Comparison of ENCODE assay signal across 1 cellular context in genomic region chr17:53924530-53925455, GRCh38.
TF ChIP-seq lines count a peak whose summit lies in the region.

No MANE protein-coding gene starts in this region.

TF ChIP-seq in HepG2, 621 proteins besides CTCF, POLR2A, EP300 and RAD21 (continued from another document and continues in another):
- peak; percentile 90 for TF ChIP-seq CBFB (CRISPR knock-in tag; IDR thresholded peaks at IDR 0.05)
- TF ChIP-seq GLI4 (CRISPR knock-in tag; IDR thresholded peaks at IDR 0.05; ENCODE audit: borderline replicate concordance), result no peak
- peak; percentile 98 for TF ChIP-seq CEBPB (IDR thresholded peaks at IDR 0.05; ENCODE audit: borderline replicate concordance, low read depth, low read length)
- TF ChIP-seq RERE (CRISPR knock-in tag; IDR thresholded peaks at IDR 0.05; ENCODE audit: low read depth), result peak; percentile 90
- TF ChIP-seq PPARG (CRISPR knock-in tag; conservative IDR thresholded peaks at IDR 0.05), result peak; percentile 96
- 0 out of 2 replicates have a peak, but pooled peaks have one; percentile 64 for TF ChIP-seq KLF6 (CRISPR knock-in tag; IDR thresholded peaks at IDR 0.05)
- peak; percentile 87; the same call in 1 of the 2 replicates for TF ChIP-seq ZBTB20 (CRISPR knock-in tag; IDR thresholded peaks at IDR 0.05; ENCODE audit: borderline replicate concordance, low read depth)
- TF ChIP-seq HOXD1 (CRISPR knock-in tag; IDR thresholded peaks at IDR 0.05), result peak; percentile 81
- TF ChIP-seq CENPT (CRISPR knock-in tag; IDR thresholded peaks at IDR 0.05; ENCODE audit: low read depth), result no peak
- TF ChIP-seq U2AF2 (IDR thresholded peaks at IDR 0.05; ENCODE audit: low read depth, low read length), result 0 out of 2 replicates have a peak, but pooled peaks have one; percentile 35
- peak; percentile 37; the same call in 1 of the 2 replicates for TF ChIP-seq KMT2B (CRISPR knock-in tag; IDR thresholded peaks at IDR 0.05)
- TF ChIP-seq ZNF329 (CRISPR knock-in tag; IDR thresholded peaks at IDR 0.05; ENCODE audit: low read depth), result 0 out of 2 replicates have a peak, but pooled peaks have one; percentile 71
- TF ChIP-seq ELF4 (CRISPR knock-in tag; IDR thresholded peaks at IDR 0.05; ENCODE audit: borderline replicate concordance), result no peak
- TF ChIP-seq TBX2 (CRISPR knock-in tag; IDR thresholded peaks at IDR 0.05; ENCODE audit: borderline replicate concordance), result peak; percentile 78
- TF ChIP-seq HNRNPUL1 (IDR thresholded peaks at IDR 0.05; ENCODE audit: low read depth, low read length), result 0 out of 2 replicates have a peak, but pooled peaks have one; percentile 15
- no peak for TF ChIP-seq ZNF703 (CRISPR knock-in tag; IDR thresholded peaks at IDR 0.05; ENCODE audit: borderline replicate concordance)
- peak; percentile 21; the same call in 1 of the 2 replicates for TF ChIP-seq GABPB1 (CRISPR knock-in tag; IDR thresholded peaks at IDR 0.05)
- peak; percentile 76; the same call in 1 of the 2 replicates for TF ChIP-seq SSRP1 (CRISPR knock-in tag; IDR thresholded peaks at IDR 0.05)
- no peak for TF ChIP-seq ZNF816 (CRISPR knock-in tag; IDR thresholded peaks at IDR 0.05; ENCODE audit: borderline replicate concordance)
- TF ChIP-seq ZNF574 (CRISPR knock-in tag; IDR thresholded peaks at IDR 0.05), result peak; percentile 53; the same call in 1 of the 2 replicates
- no peak for TF ChIP-seq SOX6 (IDR thresholded peaks at IDR 0.05)
- peak; percentile 99 for TF ChIP-seq SOX6 (CRISPR knock-in tag; IDR thresholded peaks at IDR 0.05)
- TF ChIP-seq ARNT2 (CRISPR knock-in tag; IDR thresholded peaks at IDR 0.05; ENCODE audit: low read depth), result 0 out of 2 replicates have a peak, but pooled peaks have one; percentile 40
- TF ChIP-seq CBX1 (IDR thresholded peaks at IDR 0.05; ENCODE audit: low read depth), result peak; percentile 91
- TF ChIP-seq DR1 (CRISPR knock-in tag; IDR thresholded peaks at IDR 0.05), result no peak
- TF ChIP-seq ZNF768 (CRISPR knock-in tag; IDR thresholded peaks at IDR 0.05), result no peak
- TF ChIP-seq ZBED4 (CRISPR knock-in tag; IDR thresholded peaks at IDR 0.05; ENCODE audit: borderline replicate concordance), result peak; percentile 53; the same call in 1 of the 2 replicates
- peak; percentile 95 for TF ChIP-seq HNF4G (IDR thresholded peaks at IDR 0.05; ENCODE audit: borderline replicate concordance, low read depth, low read length)
- TF ChIP-seq HNF4G (CRISPR knock-in tag; IDR thresholded peaks at IDR 0.05; ENCODE audit: borderline replicate concordance, low read depth), result peak; percentile 71; the same call in 1 of the 2 replicates
- peak; percentile 99 for TF ChIP-seq FOXP4 (CRISPR knock-in tag; IDR thresholded peaks at IDR 0.05)
- no peak for TF ChIP-seq SNAPC5 (CRISPR knock-in tag; IDR thresholded peaks at IDR 0.05; ENCODE audit: borderline replicate concordance)
- peak; percentile 63; the same call in 1 of the 2 replicates for TF ChIP-seq MXD4 (CRISPR knock-in tag; IDR thresholded peaks at IDR 0.05)
- peak; percentile 89 for TF ChIP-seq HMGXB3 (CRISPR knock-in tag; IDR thresholded peaks at IDR 0.05; ENCODE audit: borderline replicate concordance)
- TF ChIP-seq ZNF124 (CRISPR knock-in tag; IDR thresholded peaks at IDR 0.05), result peak; percentile 74; the same call in 1 of the 2 replicates
- no peak for TF ChIP-seq PHF20 (CRISPR knock-in tag; IDR thresholded peaks at IDR 0.05)
- TF ChIP-seq CREB1 (IDR thresholded peaks at IDR 0.05), result peak; percentile 65
- peak; percentile 78 for TF ChIP-seq CREB1 (CRISPR knock-in tag; IDR thresholded peaks at IDR 0.05)
- TF ChIP-seq THAP11 (CRISPR knock-in tag; IDR thresholded peaks at IDR 0.05), result peak; percentile 75
- TF ChIP-seq BORCS8-MEF2B (CRISPR knock-in tag; IDR thresholded peaks at IDR 0.05), result no peak
- no peak; the same call in 1 of the 2 replicates for TF ChIP-seq ZFP1 (CRISPR knock-in tag; IDR thresholded peaks at IDR 0.05)
- TF ChIP-seq KAT8 (CRISPR knock-in tag; IDR thresholded peaks at IDR 0.05), result peak; percentile 76
- TF ChIP-seq HOXA7 (CRISPR knock-in tag; IDR thresholded peaks at IDR 0.05), result no peak
- peak; percentile 69 for TF ChIP-seq PATZ1 (CRISPR knock-in tag; IDR thresholded peaks at IDR 0.05)
